25 cellular contexts compared by ENCODE assay signal in genomic region chr1:198948895-198949659, GRCh38.
A peak's percentile ranks its signal among the peaks of the same experiment; 100 is the strongest.
DNase-seq lines count a peak whose midpoint lies in the region; ATAC-seq and TF ChIP-seq lines count a peak whose summit lies in the region.
"Had no signal": no experiment of that assay in that cellular context is flagged by ENCODE, and none has a peak within 500 bp of the region (broad histone marks: within the 10 kb centered on the region; RNA-seq: fewer than 3 reads in every experiment).

No MANE protein-coding gene starts in this region.

- no peak overlapping the region for H4K12ac ChIP-seq in trophoblast cell (ENCODE audit: low read depth, low read length)

- no peak overlapping the region for H3K9ac ChIP-seq in trophoblast cell (ENCODE audit: low read length)
- H3K9ac ChIP-seq: BLaER1 had no signal

- no peak for TF ChIP-seq CTCF in right atrium auricular region (IDR thresholded peaks at IDR 0.05)
- no peak for TF ChIP-seq CTCF in lower lobe of right lung (IDR thresholded peaks at IDR 0.05)
- TF ChIP-seq CTCF in upper lobe of right lung (IDR thresholded peaks at IDR 0.05) = no peak

- intact Hi-C loops in Right ventricle myocardium superior (cut with DNase I) (no loop called here), lower lobe of right lung (cut with DNase I) (no loop called here), posterior vena cava (cut with DNase I) (no loop called here), upper lobe of right lung (cut with DNase I) (no loop called here)

- H4K91ac ChIP-seq in trophoblast cell (ENCODE audit: low read depth, low read length) = no peak overlapping the region

- WGBS in trophoblast cell (ENCODE audit: extremely low coverage, insufficient coverage, insufficient read length) = no CpG with 5 or more reads among the region's 28 CpGs

- no peak overlapping the region for H3K4ac ChIP-seq in trophoblast cell (ENCODE audit: low read depth, low read length)

- H3K4me3 ChIP-seq in right atrium auricular region (no peak overlapping the region), lower lobe of right lung (no peak overlapping the region), upper lobe of right lung (no peak overlapping the region), trophoblast cell (ENCODE audit: low read depth, low read length) (no peak overlapping the region)
- H3K4me3 ChIP-seq: BLaER1, GM12878 had no signal

- no peak overlapping the region for H3K14ac ChIP-seq in trophoblast cell (ENCODE audit: low read length)

- no peak overlapping the region for H4K8ac ChIP-seq in trophoblast cell (ENCODE audit: low read depth, low read length)

- H2AK5ac ChIP-seq in trophoblast cell (ENCODE audit: low read length) = no peak overlapping the region

- no peak overlapping the region for H2BK5ac ChIP-seq in trophoblast cell (ENCODE audit: low read depth, low read length, poor library complexity)

- no peak overlapping the region for H3K18ac ChIP-seq in trophoblast cell (ENCODE audit: low read length)

- no peaks in the 10 kb centered on the region for H3K79me1 ChIP-seq in trophoblast cell (ENCODE audit: low read length)

- H2BK12ac ChIP-seq in trophoblast cell (ENCODE audit: low read length) = no peak overlapping the region

- no peak overlapping the region for H2AFZ ChIP-seq in trophoblast cell (ENCODE audit: insufficient read depth, low read length, poor library complexity)

- no peaks in the 10 kb centered on the region for H3K9me3 ChIP-seq in right atrium auricular region
- H3K9me3 ChIP-seq in lower lobe of right lung = no peaks in the 10 kb centered on the region
- no peaks in the 10 kb centered on the region for H3K9me3 ChIP-seq in upper lobe of right lung
- no peaks in the 10 kb centered on the region for H3K9me3 ChIP-seq in trophoblast cell (ENCODE audit: insufficient read depth, low read depth, low read length)
- H3K9me3 ChIP-seq: BE2C had no signal

- H3K79me2 ChIP-seq in trophoblast cell (ENCODE audit: control insufficient read depth, insufficient read depth, low read length, poor library complexity) = no peaks in the 10 kb centered on the region

- H3K27me3 ChIP-seq in right atrium auricular region = no peaks in the 10 kb centered on the region
- H3K27me3 ChIP-seq in lower lobe of right lung (ENCODE audit: low read depth) = no peaks in the 10 kb centered on the region
- no peaks in the 10 kb centered on the region for H3K27me3 ChIP-seq in upper lobe of right lung
- no peaks in the 10 kb centered on the region for H3K27me3 ChIP-seq in trophoblast cell (ENCODE audit: insufficient read depth, low read length)
- H3K27me3 ChIP-seq: BE2C, BLaER1 had no signal

- no peaks in the 10 kb centered on the region for H3K4me1 ChIP-seq in right atrium auricular region
- H3K4me1 ChIP-seq in lower lobe of right lung = no peaks in the 10 kb centered on the region
- H3K4me1 ChIP-seq in upper lobe of right lung = no peaks in the 10 kb centered on the region
- no peaks in the 10 kb centered on the region for H3K4me1 ChIP-seq in trophoblast cell (ENCODE audit: control insufficient read depth in 1 of 2, insufficient read depth in 2 of 2, low read length in 2 of 2)
- H3K4me1 ChIP-seq: BE2C, BLaER1 had no signal

- H3K36me3 ChIP-seq in right atrium auricular region (no peaks in the 10 kb centered on the region), lower lobe of right lung (no peaks in the 10 kb centered on the region), upper lobe of right lung (no peaks in the 10 kb centered on the region), trophoblast cell (ENCODE audit: control insufficient read depth in 1 of 2, insufficient read depth in 2 of 2, low read length in 2 of 2) (no peaks in the 10 kb centered on the region)
- H3K36me3 ChIP-seq: BE2C, BLaER1 had no signal

- ATAC-seq in Right ventricle myocardium superior (ENCODE audit: poor library complexity) (no peak), lower lobe of right lung (no peak), upper lobe of right lung (no peak), GM18867 (IDR thresholded peaks at IDR 0.05; ENCODE audit: unreplicated experiment) (no peak), HG02840 (IDR thresholded peaks at IDR 0.05; ENCODE audit: low FRiP score, unreplicated experiment) (no peak)
- ATAC-seq: GM12878 had no signal

- DNase-seq in Right ventricle myocardium superior = peak; percentile 34
- no peak for DNase-seq in right atrium auricular region (ENCODE audit: low spot score)
- peak; percentile 31 for DNase-seq in lower lobe of right lung
- DNase-seq in posterior vena cava (ENCODE audit: low spot score) = peak; percentile 74
- DNase-seq in upper lobe of right lung = peak; percentile 54
- no peak for DNase-seq in trophoblast cell
- DNase-seq: 8988T; ACHN; BE2C; C1 segment of cervical spinal cord; CD4-positive, alpha-beta memory T cell; CD4-positive, CD25-positive, alpha-beta regulatory T cell; CD8-positive, alpha-beta memory T cell; COR-L47; DMS 273 treated with DMSO at 0.1 percent for 48 hours; DMS153; DMS53; DMS79; DND-41; EL; GDM1 had no signal

- H3K23ac ChIP-seq in trophoblast cell (ENCODE audit: low read length) = no peak overlapping the region

- H3K27ac ChIP-seq in right atrium auricular region (no peak overlapping the region), lower lobe of right lung (no peak overlapping the region), upper lobe of right lung (no peak overlapping the region), trophoblast cell (ENCODE audit: low read depth, low read length) (no peak overlapping the region)
- H3K27ac ChIP-seq: BLaER1 had no signal

- no peak overlapping the region for H2BK120ac ChIP-seq in trophoblast cell (ENCODE audit: insufficient read depth, low read length, poor library complexity)

- H3K4me2 ChIP-seq in trophoblast cell (ENCODE audit: low read length) = no peak overlapping the region
- H3K4me2 ChIP-seq: BLaER1 had no signal

Comparison
In these comparisons a context has a peak if more than half of its experiments do, and no peak if none do; other contexts are left out.
1. DNase-seq: peak in Right ventricle myocardium superior (single experiment), lower lobe of right lung (single experiment), posterior vena cava (single experiment) and upper lobe of right lung (single experiment); none in right atrium auricular region (single experiment) and trophoblast cell (0 of 2).